Comparison of ENCODE assay signal across 8 cellular contexts in genomic region chrX:56994375-56995270, GRCh38. TPM values are rescaled to one million over a fixed set of nuclear protein-coding genes. Genes with fewer than 3 reads are reported as not detected.
DNase-seq lines count a peak whose midpoint lies in the region; ATAC-seq and TF ChIP-seq lines count a peak whose summit lies in the region.

No MANE protein-coding gene starts in this region.

- peak overlapping the region; percentile 76 for H3K4me3 ChIP-seq in AG04450 (ENCODE audit: low read depth, low read length)
- peak overlapping the region; percentile 73 for H3K4me3 ChIP-seq in HAP-1
- peak overlapping the region; percentile 74 for H3K4me3 ChIP-seq in iPS-18c (ENCODE audit: insufficient read depth, low read depth, low read length)
- H3K4me3 ChIP-seq in spleen: peak overlapping the region; percentile 14 to 74 (median 48)

- no peaks in the 10 kb centered on the region for H3K27me3 ChIP-seq in AG04450 (ENCODE audit: control insufficient read depth, insufficient read depth, low read length)
- no peaks in the 10 kb centered on the region for H3K27me3 ChIP-seq in HAP-1 (ENCODE audit: low read depth)
- peaks cover 0 to 16% (median 0%) of the 10 kb centered on the region in 7 donors for H3K27me3 ChIP-seq in spleen (replicated peaks in 1 of 7)

- H3K9me3 ChIP-seq in AG04450 (ENCODE audit: control insufficient read depth, insufficient read depth, low read length) (no peaks in the 10 kb centered on the region), HAP-1 (no peaks in the 10 kb centered on the region), iPS-18c (ENCODE audit: control insufficient read depth, insufficient read depth, low read length) (no peaks in the 10 kb centered on the region), spleen (no peaks in the 10 kb centered on the region)

- CTCF ChIA-PET in AG04450 (lab: Charles Lee): interaction anchor here (1.3 kb wide), 1 partner anchor 17 kb away, joined by 7 read pairs; no protein-coding TSS in a partner anchor

- DNase-seq in AG04450 (ENCODE audit: low read depth, low spot score) (no peak), HAP-1 (ENCODE audit: low spot score in 2 of 2) (peak in 1 of 2 experiments; percentile 25), spleen (peak; percentile 54), HT-29 (ENCODE audit: low spot score) (no peak)

- TF ChIP-seq POLR2A in spleen (IDR thresholded peaks at IDR 0.05): no peak

- ATAC-seq in HG03469 (IDR thresholded peaks at IDR 0.05; ENCODE audit: unreplicated experiment) (no peak), GM21515 (IDR thresholded peaks at IDR 0.05; ENCODE audit: unreplicated experiment) (no peak)

- 32 to 62% (median 53%) methylated on average over 18 to 26 of the region's 26 CpGs for WGBS in spleen, 5 donors

- peaks cover 12% of the 10 kb centered on the region for H3K4me1 ChIP-seq in HAP-1
- peaks cover 0 to 5% (median 0%) of the 10 kb centered on the region in 6 donors for H3K4me1 ChIP-seq in spleen

- H3K27ac ChIP-seq in AG04450 (ENCODE audit: low read depth, low read length) (peak overlapping the region; percentile 39), angular gyrus (ENCODE audit: low read depth, low read length) (peak overlapping the region; percentile 19), spleen (peak overlapping the region in 6 of 8 donors; percentile 48 to 80 (median 70))

- TF ChIP-seq CTCF in AG04450 (IDR thresholded peaks at IDR 0.05; ENCODE audit: low read depth, low read length): no peak
- no peak for TF ChIP-seq CTCF in spleen (IDR thresholded peaks at IDR 0.05 in 8 of 11, conservative IDR thresholded peaks at IDR 0.05 in 3 of 11)

- H3K36me3 ChIP-seq in HAP-1 (replicated peaks) (peaks cover 38% of the 10 kb centered on the region), spleen (no peaks in the 10 kb centered on the region)

- intact Hi-C loops in spleen (cut with DNase I; ENCODE audit: low total_unique reads): no loop called here

- POLR2A ChIA-PET in AG04450 (lab: Yijun Ruan, JAX): interaction anchor here (1.1 kb wide), 1 partner anchor 127 kb away, joined by 3 read pairs; the partner anchor contains the start of gene SPIN2B

- in situ Hi-C loops in HAP-1 (cut with MboI; ENCODE audit: low sequenced_read_pairs): loop anchor here (25.0 kb wide), 1 partner anchor 232 kb away; no protein-coding TSS in a partner anchor

RNA-seq across cellular contexts. Expression of gene SPIN3, which starts 0.7 kb away (rescaled TPM):
- polyA plus RNA-seq in AG04450 (2011; rRNA removed): 6.3 and 8.9 TPM in 2 replicates
- polyA minus RNA-seq in AG04450 (2011; rRNA and poly(A)+ RNA removed): 5.5 and 7.9 TPM in 2 replicates
- total RNA-seq in spleen: 10 to 100 TPM in 4 of 7 donors, 1 to 10 TPM in 3; 7.7 to 14.0 (median 11.7) TPM
- polyA plus RNA-seq in spleen: 1 to 10 TPM; 4.9 to 8.2 (median 7.1) TPM
- 19.2 and 19.4 TPM in 2 replicates for total RNA-seq in HT-29 (2014; rRNA removed; shearing (Covaris generic))

Comparison
In these comparisons a context has a peak if more than half of its experiments do, and no peak if none do; other contexts are left out.
1. H3K27ac ChIP-seq: peak in every context shown above with its lines; median percentile 70 in spleen; 39 in AG04450; 19 in angular gyrus.